ENCODE assay signal across 9 cellular contexts in genomic region chr7:69962077-69962855, GRCh38.
A peak's percentile ranks its signal among the peaks of the same experiment; 100 is the strongest.
DNase-seq lines count a peak whose midpoint lies in the region; ATAC-seq and TF ChIP-seq lines count a peak whose summit lies in the region.
"Had no signal": no experiment of that assay in that cellular context is flagged by ENCODE, and none has a peak within 500 bp of the region (broad histone marks: within the 10 kb centered on the region; RNA-seq: fewer than 3 reads in every experiment).

No MANE protein-coding gene starts in this region.

- no peak for TF ChIP-seq CTCF in right lobe of liver (IDR thresholded peaks at IDR 0.05)

- no peak for TF ChIP-seq POLR2A in right lobe of liver (IDR thresholded peaks at IDR 0.05)

- H3K9ac ChIP-seq in SK-N-MC (ENCODE audit: insufficient read length) = no peak overlapping the region

- H3K4me1 ChIP-seq in right lobe of liver = no peaks in the 10 kb centered on the region

- H3K27ac ChIP-seq in SK-N-MC (no peak overlapping the region), right lobe of liver (no peak overlapping the region)

- H3K4me3 ChIP-seq in SK-N-MC = peak overlapping the region; percentile 14; the same call in 1 of the 2 replicates
- H3K4me3 ChIP-seq in right lobe of liver = no peak overlapping the region

- WGBS in right lobe of liver (ENCODE audit: insufficient coverage, low coverage, low lambda C conversion rate, missing lambda C conversion rate) = 25% methylated on average over 7 of the region's 7 CpGs

- intact Hi-C loops in right lobe of liver (cut with DNase I) = no loop called here
- intact Hi-C loops in sciatic nerve (cut with DNase I) = no loop called here

- H3K9me3 ChIP-seq in SK-N-MC (ENCODE audit: low read depth, low read length) (no peaks in the 10 kb centered on the region), right lobe of liver (no peaks in the 10 kb centered on the region)

- peak; percentile 17 for DNase-seq in Ammon's horn (ENCODE audit: low spot score)
- DNase-seq in SK-N-MC (ENCODE audit: low read depth, low spot score) = no peak
- peak in 2 of 3 donors; percentile 17 to 62 for DNase-seq in right lobe of liver
- DNase-seq in HuH-7 (ENCODE audit: low spot score) = no peak
- no peak for DNase-seq in sciatic nerve (ENCODE audit: low spot score)
- DNase-seq: occipital lobe had no signal

- H3K36me3 ChIP-seq in SK-N-MC (ENCODE audit: insufficient read depth, low read length) (no peaks in the 10 kb centered on the region), right lobe of liver (no peaks in the 10 kb centered on the region)

- H3K27me3 ChIP-seq in right lobe of liver = no peaks in the 10 kb centered on the region

- ATAC-seq in HG02610 (IDR thresholded peaks at IDR 0.05; ENCODE audit: unreplicated experiment) (peak; percentile 31), right lobe of liver (peak; percentile 62 to 70 (median 64)), HG03196 (IDR thresholded peaks at IDR 0.05; ENCODE audit: unreplicated experiment) (no peak), HG02571 (IDR thresholded peaks at IDR 0.05; ENCODE audit: unreplicated experiment) (no peak), sciatic nerve (no peak)

Comparison
In these comparisons a context has a peak if more than half of its experiments do, and no peak if none do; other contexts are left out.
1. DNase-seq: peak in Ammon's horn (single experiment) and right lobe of liver (2 of 3); none in SK-N-MC (single experiment), HuH-7 (single experiment) and sciatic nerve (single experiment).
2. ATAC-seq: peak in HG02610 (single experiment) and right lobe of liver (4 of 4); none in HG03196 (single experiment), HG02571 (single experiment) and sciatic nerve (single experiment).